ENCODE assay signal across 18 cellular contexts in the genomic region with DNA sequence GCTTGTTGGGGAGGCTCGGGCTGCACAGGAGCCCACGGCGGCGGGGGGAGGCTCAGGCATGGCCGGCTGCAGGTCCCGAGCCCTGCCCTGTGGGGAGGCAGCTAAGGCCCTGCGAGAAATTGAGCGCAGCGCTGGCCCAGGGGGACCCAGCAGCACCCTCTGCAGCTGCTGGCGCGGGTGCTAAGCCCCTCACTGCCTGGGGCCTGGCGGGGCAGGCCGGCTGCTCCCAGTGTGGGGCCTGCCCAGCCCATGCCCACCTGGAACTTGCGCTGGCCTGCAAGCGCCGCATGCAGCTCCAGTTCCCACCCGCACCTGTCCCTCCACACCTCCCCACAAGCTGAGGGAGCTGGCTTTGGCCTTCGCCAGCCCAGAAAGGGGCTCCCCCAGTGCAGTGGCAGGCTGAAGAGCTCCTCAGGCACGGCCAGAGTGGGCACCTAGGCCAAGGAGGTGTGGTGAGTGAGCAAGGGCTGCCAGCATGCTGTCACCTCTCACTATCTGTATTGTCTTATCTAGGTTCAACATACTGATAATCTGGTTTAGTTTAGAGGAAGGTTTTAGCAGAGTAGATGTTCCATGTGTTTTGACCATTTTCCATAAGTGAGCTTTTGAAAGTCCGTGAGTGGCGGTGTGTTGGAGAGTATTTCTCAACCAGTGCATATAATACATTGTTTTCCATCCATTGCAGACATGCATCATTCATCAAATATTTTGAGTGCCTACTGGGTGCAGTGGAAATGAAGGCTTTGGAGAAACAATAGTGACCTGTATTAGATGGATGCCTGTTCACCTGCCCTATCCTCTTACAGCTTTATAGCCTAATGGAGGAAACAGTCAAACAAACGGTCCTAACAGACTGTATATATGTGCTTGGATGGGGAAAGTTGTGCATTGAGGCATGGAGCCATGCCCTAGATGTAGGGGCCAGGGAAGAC. TPM values are rescaled to one million over a fixed set of nuclear protein-coding genes. Genes with fewer than 3 reads are reported as not detected.
DNase-seq lines count a peak whose midpoint lies in the region; ATAC-seq, FAIRE-seq and TF ChIP-seq lines count a peak whose summit lies in the region.
"Had no signal": no experiment of that assay in that cellular context is flagged by ENCODE, and none has a peak within 500 bp of the region (broad histone marks: within the 10 kb centered on the region; RNA-seq: fewer than 3 reads in every experiment).

No MANE protein-coding gene starts in this region.

- peaks cover 0 to 2% of the 10 kb centered on the region in 2 donors for H3K9me3 ChIP-seq in neuronal stem cell (replicated peaks in 1 of 2; ENCODE audit: control insufficient read depth in 2 of 2, insufficient read depth in 1 of 2, low read depth in 1 of 2, low read length in 2 of 2)
- H3K9me3 ChIP-seq: MG63, SJSA1 had no signal

- FAIRE-seq in H54 (lab: Jason Lieb, UNC): no peak
- FAIRE-seq: D721Med, H1 had no signal

- H3K27ac Mint-ChIP-seq in stimulated activated naive CD8-positive, alpha-beta T cell treated with anti-CD3 and anti-CD28 coated beads, Interleukin-15, amount 100 ng/mL, for 72 hours: no peak overlapping the region

- peak overlapping the region; percentile 71 for H3K14ac ChIP-seq in neuronal stem cell (ENCODE audit: low read length)

- H3K9me3 Mint-ChIP-seq in stimulated activated naive CD8-positive, alpha-beta T cell treated with anti-CD3 and anti-CD28 coated beads, Interleukin-15, amount 100 ng/mL, for 72 hours: peaks cover 7 to 18% of the 10 kb centered on the region in 2 donors

- no peaks in the 10 kb centered on the region for H3K27me3 Mint-ChIP-seq in stimulated activated naive CD8-positive, alpha-beta T cell treated with anti-CD3 and anti-CD28 coated beads, Interleukin-15, amount 100 ng/mL, for 72 hours

- WGBS in neuronal stem cell (ENCODE audit: extremely low coverage in 2 of 2, insufficient read length in 2 of 2, insufficient replicate concordance in 1 of 2), 2 donors: no CpG with 5 or more reads among the region's 22 CpGs

- H3K4ac ChIP-seq in neuronal stem cell (ENCODE audit: low read length): no peak overlapping the region

- H3K79me1 ChIP-seq in neuronal stem cell (ENCODE audit: low read depth, low read length): peaks cover 8% of the 10 kb centered on the region

- no peak overlapping the region for H2BK15ac ChIP-seq in neuronal stem cell (ENCODE audit: low read length)

- H3K23ac ChIP-seq in neuronal stem cell (ENCODE audit: low read depth, low read length, poor library complexity): no peak overlapping the region

- no peaks in the 10 kb centered on the region for H3K4me1 ChIP-seq in neuronal stem cell (ENCODE audit: control insufficient read depth in 2 of 2, insufficient read depth in 1 of 2, low read depth in 1 of 2, low read length in 2 of 2)
- H3K4me1 ChIP-seq: SJSA1 had no signal

- no peaks in the 10 kb centered on the region for H3K27me3 ChIP-seq in neuronal stem cell (ENCODE audit: control insufficient read depth in 3 of 3, insufficient read depth in 3 of 3, low read depth in 1 of 3, low read length in 3 of 3)
- H3K27me3 ChIP-seq: MG63, SJSA1 had no signal

- H3K9ac ChIP-seq in neuronal stem cell (ENCODE audit: low read depth, low read length, poor library complexity): no peak overlapping the region

- H3K18ac ChIP-seq in neuronal stem cell (ENCODE audit: low read length): no peak overlapping the region

- H3K4me3 Mint-ChIP-seq in stimulated activated naive CD8-positive, alpha-beta T cell treated with anti-CD3 and anti-CD28 coated beads, Interleukin-15, amount 100 ng/mL, for 72 hours: no peak overlapping the region

- no peaks in the 10 kb centered on the region for H3K36me3 ChIP-seq in neuronal stem cell (replicated peaks in 1 of 2; ENCODE audit: control insufficient read depth in 2 of 2, insufficient read depth in 2 of 2, low read length in 2 of 2)
- H3K36me3 ChIP-seq: MG63, SJSA1 had no signal

- DNase-seq in stimulated activated naive CD8-positive, alpha-beta T cell treated with anti-CD3 and anti-CD28 coated beads, Interleukin-15, amount 100 ng/mL, for 72 hours: no peak
- no peak for DNase-seq in stimulated activated naive CD8-positive, alpha-beta T cell treated with anti-CD3 and anti-CD28 coated beads, Interleukin-15, Interleukin-2, amounts not matched to agents 100 U/mL and 50 U/mL, for 24 hours
- no peak for DNase-seq in left lobe of liver (ENCODE audit: low spot score)
- DNase-seq in neuronal stem cell (ENCODE audit: low spot score): no peak
- DNase-seq in cortex of kidney (lab: John Stamatoyannopoulos, UW): no peak
- DNase-seq in H54 (ENCODE audit: insufficient read length, low spot score): no peak
- no peak for DNase-seq in amniotic stem cell (lab: John Stamatoyannopoulos, UW)
- DNase-seq in inferior parietal cortex (ENCODE audit: extremely low spot score): no peak
- DNase-seq: KG1, MG63, NCI-H2029, NCI-H2227 treated with DMSO at 0.1 percent for 48 hours, NCI-H526 treated with DMSO at 0.1 percent for 48 hours, Right ventricle myocardium superior, RPMI8226 had no signal

- no peak for TF ChIP-seq POLR2A in H54 (IDR thresholded peaks at IDR 0.05; ENCODE audit: low read depth, low read length)

- no peak overlapping the region for H4K8ac ChIP-seq in neuronal stem cell (ENCODE audit: low read depth, low read length)

- H4K91ac ChIP-seq in neuronal stem cell (ENCODE audit: low read depth, low read length, poor library complexity): no peak overlapping the region

- no peak overlapping the region for H2BK5ac ChIP-seq in neuronal stem cell (ENCODE audit: low read length)

- H3K27ac ChIP-seq in neuronal stem cell (replicated peaks; ENCODE audit: low read length): no peak overlapping the region
- H3K27ac ChIP-seq: SJSA1 had no signal

- H3K4me1 Mint-ChIP-seq in stimulated activated naive CD8-positive, alpha-beta T cell treated with anti-CD3 and anti-CD28 coated beads, Interleukin-15, amount 100 ng/mL, for 72 hours: peaks cover 16% of the 10 kb centered on the region

- H3K4me2 ChIP-seq in neuronal stem cell (ENCODE audit: insufficient read depth, low read length, poor library complexity, severe bottlenecking): no peak overlapping the region

- no peak overlapping the region for H3K4me3 ChIP-seq in neuronal stem cell (ENCODE audit: low read length in 2 of 2)
- H3K4me3 ChIP-seq: MG63, SJSA1 had no signal

- H2AFZ ChIP-seq in neuronal stem cell (ENCODE audit: low read length): no peak overlapping the region

- peak; percentile 31 for ATAC-seq in stimulated activated naive CD8-positive, alpha-beta T cell treated with anti-CD3 and anti-CD28 coated beads, Interleukin-15, amount 100 ng/mL, for 72 hours
- ATAC-seq in stimulated activated naive CD8-positive, alpha-beta T cell treated with anti-CD3 and anti-CD28 coated beads, Interleukin-15, Interleukin-2, amounts not matched to agents 100 U/mL and 50 U/mL, for 24 hours: no peak
- ATAC-seq in left lobe of liver: peak; percentile 84

- H2BK120ac ChIP-seq in neuronal stem cell (ENCODE audit: low read depth, low read length): no peak overlapping the region

- no peak overlapping the region for H2AK5ac ChIP-seq in neuronal stem cell (ENCODE audit: low read depth, low read length)

- H2BK12ac ChIP-seq in neuronal stem cell (ENCODE audit: low read length): peak overlapping the region; percentile 3

RNA-seq across cellular contexts. Expression of a gene that starts 13.1 kb away (rescaled TPM):
- 23.0 TPM for total RNA-seq in left lobe of liver
- 4.8 TPM for polyA plus RNA-seq in neuronal stem cell (2013, experiment 1 of 2)
- polyA plus RNA-seq in neuronal stem cell (2013, experiment 2 of 2): 4.8 TPM
